8 cellular contexts compared by ENCODE assay signal in genomic region chr13:97212540-97213146, GRCh38. TPM values are rescaled to one million over a fixed set of nuclear protein-coding genes. Genes with fewer than 3 reads are reported as not detected.
DNase-seq lines count a peak whose midpoint lies in the region; ATAC-seq, FAIRE-seq and TF ChIP-seq lines count a peak whose summit lies in the region.

No MANE protein-coding gene starts in this region.

- H3K4me1 ChIP-seq in endothelial cell of umbilical vein (ENCODE audit: control insufficient read depth, extremely low read depth, insufficient read depth, low read length) = no peaks in the 10 kb centered on the region
- no peaks in the 10 kb centered on the region for H3K4me1 ChIP-seq in osteoblast (ENCODE audit: insufficient read depth, low read length)

- H3K27me3 ChIP-seq in endothelial cell of umbilical vein (ENCODE audit: control insufficient read depth in 2 of 2, insufficient read depth in 2 of 2, low read length in 2 of 2) (no peaks in the 10 kb centered on the region), osteoblast (ENCODE audit: insufficient read depth, low read length) (no peaks in the 10 kb centered on the region)

- H3K4me3 ChIP-seq in endothelial cell of umbilical vein (replicated peaks in 1 of 3; ENCODE audit: insufficient read depth in 1 of 3, low read depth in 1 of 3, low read length in 3 of 3) (no peak overlapping the region), osteoblast (ENCODE audit: insufficient read depth, low read length) (no peak overlapping the region)

- peaks cover 15 to 16% of the 10 kb centered on the region in 2 donors for H3K4me1 Mint-ChIP-seq in natural killer cell

- no peaks in the 10 kb centered on the region for H3K36me3 Mint-ChIP-seq in natural killer cell

- FAIRE-seq in endothelial cell of umbilical vein (lab: Jason Lieb, UNC) = peak; percentile 73

- no peak for TF ChIP-seq POLR2A in endothelial cell of umbilical vein (IDR thresholded peaks at IDR 0.05; ENCODE audit: low read depth, low read length)

- H3K9me1 ChIP-seq in endothelial cell of umbilical vein (replicated peaks; ENCODE audit: control insufficient read depth, extremely low read depth, insufficient read depth, low read length) = no peaks in the 10 kb centered on the region

- no peak overlapping the region for H3K4me3 Mint-ChIP-seq in natural killer cell

- peak; percentile 62 for ATAC-seq in GM21529 (IDR thresholded peaks at IDR 0.05; ENCODE audit: unreplicated experiment)
- ATAC-seq in natural killer cell = no peak
- ATAC-seq in HG02571 (IDR thresholded peaks at IDR 0.05; ENCODE audit: unreplicated experiment) = no peak

- POLR2A ChIA-PET in endothelial cell of umbilical vein (lab: Charles Lee) = interaction anchor here (0.6 kb wide), 1 partner anchor 1864 kb away, joined by 10 read pairs; no protein-coding TSS in a partner anchor

- H3K4me2 ChIP-seq in endothelial cell of umbilical vein (ENCODE audit: insufficient read depth, low read length) (no peak overlapping the region), osteoblast (ENCODE audit: insufficient read depth, low read length) (no peak overlapping the region)

- TF ChIP-seq CTCF in AG09319 (IDR thresholded peaks at IDR 0.05; ENCODE audit: low read depth, low read length) (peak; percentile 75), endothelial cell of umbilical vein (IDR thresholded peaks at IDR 0.05; ENCODE audit: extremely low read depth in 1 of 2, insufficient read depth in 1 of 2, low read depth in 1 of 2, low read length in 2 of 2) (peak; percentile 52 to 72), osteoblast (IDR thresholded peaks at IDR 0.05; ENCODE audit: extremely low read depth, low read depth, low read length) (peak; percentile 74), natural killer cell (IDR thresholded peaks at IDR 0.05) (no peak)

- CTCF ChIA-PET in endothelial cell of umbilical vein (lab: Charles Lee) = interaction anchor here (0.6 to 8.3 kb wide), 33 partner anchors 9 to 194 kb away, joined by 3 to 256 read pairs (median 4); partner anchors contain the start of gene MBNL2

- H3K27ac Mint-ChIP-seq in natural killer cell = no peak overlapping the region

- no peaks in the 10 kb centered on the region for H3K79me2 ChIP-seq in endothelial cell of umbilical vein (ENCODE audit: control insufficient read depth, insufficient read depth, low read length)
- H3K79me2 ChIP-seq in osteoblast (ENCODE audit: insufficient read depth, low read length) = no peaks in the 10 kb centered on the region

- no peak overlapping the region for H3K9ac ChIP-seq in endothelial cell of umbilical vein (replicated peaks; ENCODE audit: extremely low read depth, insufficient read depth, low read length)

- intact Hi-C loops in endothelial cell of umbilical vein (cut with micrococcal nuclease) = loop anchor here (1.0 to 2.0 kb wide), 4 partner anchors 102 to 182 kb away; no protein-coding TSS in a partner anchor
- intact Hi-C loops in natural killer cell (cut with micrococcal nuclease) = no loop called here

- H3K27ac ChIP-seq in endothelial cell of umbilical vein (ENCODE audit: insufficient read depth, low read depth, low read length) = no peak overlapping the region
- no peak overlapping the region for H3K27ac ChIP-seq in osteoblast (ENCODE audit: low read depth, low read length)

- H3K9me3 ChIP-seq in endothelial cell of umbilical vein (replicated peaks; ENCODE audit: control insufficient read depth, insufficient read depth, low read length) (no peaks in the 10 kb centered on the region), osteoblast (ENCODE audit: low read depth, low read length) (no peaks in the 10 kb centered on the region)

- peaks cover 0 to 2% of the 10 kb centered on the region in 2 donors for H3K27me3 Mint-ChIP-seq in natural killer cell (ENCODE audit: low read depth in 2 of 2)

- no TSS peak for BruUV-seq in endothelial cell of umbilical vein (replicated peaks; lab: Mats Ljungman, UMichigan)

- no peak overlapping the region for H2AFZ ChIP-seq in endothelial cell of umbilical vein (ENCODE audit: low read depth, low read length)
- no peak overlapping the region for H2AFZ ChIP-seq in osteoblast (ENCODE audit: low read length)

- no peaks in the 10 kb centered on the region for H3K36me3 ChIP-seq in endothelial cell of umbilical vein (ENCODE audit: control insufficient read depth in 2 of 2, extremely low read depth in 1 of 2, insufficient read depth in 2 of 2, low read length in 2 of 2)
- H3K36me3 ChIP-seq in osteoblast (ENCODE audit: insufficient read depth, low read length) = no peaks in the 10 kb centered on the region

- H4K20me1 ChIP-seq in endothelial cell of umbilical vein (replicated peaks; ENCODE audit: control insufficient read depth, extremely low read depth, insufficient read depth, low read length) = no peaks in the 10 kb centered on the region
- no peaks in the 10 kb centered on the region for H4K20me1 ChIP-seq in osteoblast (ENCODE audit: insufficient read depth, low read length)

- no peaks in the 10 kb centered on the region for H3K9me3 Mint-ChIP-seq in natural killer cell

- dilution Hi-C loops in endothelial cell of umbilical vein (cut with MboI; ENCODE audit: extremely low pct_ligation_motif_present, low sequenced_read_pairs) = loop anchor here (25.0 kb wide), 1 partner anchor 100 kb away; no protein-coding TSS in a partner anchor

- DNase-seq in AG09319 (ENCODE audit: extremely low read depth, low read depth) (no peak), NCI-H82 (lab: John Stamatoyannopoulos, UW) (peak; percentile 68), endothelial cell of umbilical vein (ENCODE audit: low read depth, low spot score) (peak; percentile 56), osteoblast (ENCODE audit: insufficient read length, low spot score, missing footprints) (no peak), natural killer cell (no peak)
- no peak for DNase-seq in activated CD8-positive, alpha-beta memory T cell treated with anti-CD3 and anti-CD28 coated beads, Interleukin-2, amount 50 U/mL, for 4 hours

TF ChIP-seq in endothelial cell of umbilical vein, 7 proteins besides CTCF, POLR2A, EP300 and RAD21:
- TF ChIP-seq GATA2 (IDR thresholded peaks at IDR 0.05; ENCODE audit: insufficient read depth, insufficient read length, low read depth, low read length) = no peak
- TF ChIP-seq POLR2AphosphoS5 (IDR thresholded peaks at IDR 0.05; ENCODE audit: insufficient read depth, low read depth, low read length) = no peak
- TF ChIP-seq JUN (IDR thresholded peaks at IDR 0.05; ENCODE audit: borderline replicate concordance, insufficient read depth, insufficient read length, low read depth) = no peak
- TF ChIP-seq MYC (IDR thresholded peaks at IDR 0.05; ENCODE audit: low read depth, low read length) = no peak
- TF ChIP-seq MAX (IDR thresholded peaks at IDR 0.05; ENCODE audit: insufficient read depth, insufficient read length) = no peak
- TF ChIP-seq FOS (IDR thresholded peaks at IDR 0.05; ENCODE audit: borderline replicate concordance, insufficient read depth, low read length) = no peak
- no peak for TF ChIP-seq EZH2 (IDR thresholded peaks at IDR 0.05; ENCODE audit: borderline replicate concordance, low read depth, low read length, severe bottlenecking)

RNA-seq across cellular contexts. Expression of gene MBNL2, which starts 9.5 kb away (rescaled TPM):
- total RNA-seq in endothelial cell of umbilical vein (75.6 and 76.5 TPM in 2 replicates), osteoblast (66.0 and 69.8 TPM in 2 replicates), natural killer cell (10 to 100 TPM; 30.9 to 38.3 (median 33.1) TPM)
- 23.2 and 32.9 TPM in 2 replicates for polyA plus RNA-seq in endothelial cell of umbilical vein
- polyA plus RNA-seq in endothelial cell of umbilical vein (2011; cell fraction: cytosol; rRNA removed) = 28.8 and 30.4 TPM in 2 replicates
- polyA plus RNA-seq in endothelial cell of umbilical vein (2011; cell fraction: nucleus; rRNA removed) = 49.5 and 54.3 TPM in 2 replicates
- 57.3 and 67.5 TPM in 2 replicates for polyA plus RNA-seq in endothelial cell of umbilical vein (2012)
- 99.8 and 107 TPM in 2 replicates for polyA minus RNA-seq in endothelial cell of umbilical vein
- polyA minus RNA-seq in endothelial cell of umbilical vein (2011; cell fraction: cytosol; rRNA and poly(A)+ RNA removed) = 27.8 TPM
- 148 and 189 TPM in 2 replicates for polyA minus RNA-seq in endothelial cell of umbilical vein (2011; cell fraction: nucleus; rRNA and poly(A)+ RNA removed)

Comparison
In these comparisons a context has a peak if more than half of its experiments do, and no peak if none do; other contexts are left out.
1. DNase-seq: peak in NCI-H82 (single experiment) and endothelial cell of umbilical vein (single experiment); none in AG09319 (single experiment), osteoblast (single experiment), natural killer cell (single experiment) and activated CD8-positive, alpha-beta memory T cell treated with anti-CD3 and anti-CD28 coated beads, Interleukin-2, amount 50 U/mL, for 4 hours (single experiment).